21 cellular contexts compared by ENCODE assay signal in genomic region chr2:86520153-86520552, GRCh38. TPM values are rescaled to one million over a fixed set of nuclear protein-coding genes. Genes with fewer than 3 reads are reported as not detected.
DNase-seq lines count a peak whose midpoint lies in the region; ATAC-seq, FAIRE-seq and TF ChIP-seq lines count a peak whose summit lies in the region.
"Had no signal": no experiment of that assay in that cellular context is flagged by ENCODE, and none has a peak within 500 bp of the region (broad histone marks: within the 10 kb centered on the region; RNA-seq: fewer than 3 reads in every experiment).

No MANE protein-coding gene starts in this region.

- TF ChIP-seq POLR2A in HCT116 (IDR thresholded peaks at IDR 0.05; ENCODE audit: borderline replicate concordance, extremely low read depth, insufficient read depth, insufficient read length) (no peak), GM12878 (IDR thresholded peaks at IDR 0.05; ENCODE audit: low read depth, low read length) (no peak)

- no peak for TF ChIP-seq RAD21 in HCT116 (IDR thresholded peaks at IDR 0.05; ENCODE audit: low read depth)
- no peak for TF ChIP-seq RAD21 in GM12878 (IDR thresholded peaks at IDR 0.05; ENCODE audit: insufficient read depth, low read depth, low read length)

- H3F3A ChIP-seq in neural progenitor cell (ENCODE audit: low read depth) = no peaks in the 10 kb centered on the region

- no peak for ATAC-seq in activated CD8-positive, alpha-beta T cell treated with anti-CD3 and anti-CD28 coated beads for 36 hours
- ATAC-seq in activated CD8-positive, alpha-beta T cell treated with anti-CD3 and anti-CD28 coated beads, Interleukin-2, amount 10 ng/mL, durations not matched to agents 7 days and 5 days = no peak
- ATAC-seq in HCT116 (no peak), GM12878 (no peak), GM19463 (IDR thresholded peaks at IDR 0.05; ENCODE audit: unreplicated experiment) (no peak), HG03521 (IDR thresholded peaks at IDR 0.05; ENCODE audit: unreplicated experiment) (no peak)
- ATAC-seq: heart left ventricle, T-cell had no signal

- intact Hi-C loops in activated CD8-positive, alpha-beta T cell treated with anti-CD3 and anti-CD28 coated beads for 36 hours (cut with micrococcal nuclease) = no loop called here
- intact Hi-C loops in HCT116 (cut with micrococcal nuclease) = loop anchor here (10.0 kb wide), 1 partner anchor 175 kb away; no protein-coding TSS in a partner anchor
- intact Hi-C loops in GM12878 (cut with micrococcal nuclease; ENCODE audit: unreplicated experiment) = no loop called here

- in situ Hi-C loops in GM12878 (cut with MboI) = no loop called here

- H3K79me2 ChIP-seq in HCT116 (ENCODE audit: insufficient read depth, low read length) (no peaks in the 10 kb centered on the region), GM12878 (ENCODE audit: control insufficient read depth, insufficient read depth, low read length) (no peaks in the 10 kb centered on the region), neural progenitor cell (ENCODE audit: low read depth) (no peaks in the 10 kb centered on the region)

- RAD21 ChIA-PET in HCT116 (lab: Charles Lee; ENCODE audit: low non-redundant PET in 1 of 2, low total read pairs in 2 of 2, uncharacterized antibody in 2 of 2, unreplicated experiment in 2 of 2) = no interaction called here
- RAD21 ChIA-PET in GM12878 (lab: Charles Lee; ENCODE audit: unreplicated experiment) = no interaction called here

- H3K36me3 Mint-ChIP-seq in activated CD8-positive, alpha-beta T cell treated with anti-CD3 and anti-CD28 coated beads for 36 hours (ENCODE audit: low read depth) = no peaks in the 10 kb centered on the region
- H3K36me3 Mint-ChIP-seq in activated CD8-positive, alpha-beta T cell treated with anti-CD3 and anti-CD28 coated beads, Interleukin-2, amount 10 ng/mL, durations not matched to agents 7 days and 5 days (ENCODE audit: low read depth) = peaks cover 15% of the 10 kb centered on the region
- H3K36me3 Mint-ChIP-seq in neural progenitor cell = peaks cover 5% of the 10 kb centered on the region

- no TSS peak for BruUV-seq in HCT116 (replicated peaks; lab: Mats Ljungman, UMichigan)
- BruUV-seq in GM12878 (replicated peaks; lab: Mats Ljungman, UMichigan) = no TSS peak

- CTCF ChIA-PET in activated CD8-positive, alpha-beta T cell treated with anti-CD3 and anti-CD28 coated beads for 36 hours (lab: Charles Lee) = no interaction called here
- CTCF ChIA-PET in activated CD8-positive, alpha-beta T cell treated with anti-CD3 and anti-CD28 coated beads, Interleukin-2, amount 10 ng/mL, durations not matched to agents 7 days and 5 days (lab: Charles Lee) = no interaction called here
- CTCF ChIA-PET in HCT116 (lab: Charles Lee) (no interaction called here), GM12878 (lab: Yijun Ruan, JAX) (no interaction called here)

- TF ChIP-seq EP300 in GM12878 (IDR thresholded peaks at IDR 0.05; ENCODE audit: borderline replicate concordance in 1 of 2, control insufficient read depth in 1 of 2, low read depth in 2 of 2, low read length in 2 of 2) = no peak

- no peaks in the 10 kb centered on the region for H4K20me1 ChIP-seq in HCT116 (ENCODE audit: insufficient read depth)
- H4K20me1 ChIP-seq in GM12878 (ENCODE audit: control insufficient read depth, insufficient read depth) = no peaks in the 10 kb centered on the region
- H4K20me1 ChIP-seq in neural progenitor cell (ENCODE audit: low read depth) = no peaks in the 10 kb centered on the region

- no peak for TF ChIP-seq CTCF in activated CD8-positive, alpha-beta T cell treated with anti-CD3 and anti-CD28 coated beads for 36 hours (IDR thresholded peaks at IDR 0.05)
- TF ChIP-seq CTCF in HCT116 (IDR thresholded peaks at IDR 0.05 in 2 of 3, conservative IDR thresholded peaks at IDR 0.05 in 1 of 3; ENCODE audit: borderline replicate concordance in 1 of 3, insufficient read depth in 1 of 3, low read depth in 2 of 3, low read length in 2 of 3) = peak in 1 of 3 experiments; percentile 19; a peak in 2 of 6 replicates
- TF ChIP-seq CTCF in GM12878 (IDR thresholded peaks at IDR 0.05 in 2 of 3, conservative IDR thresholded peaks at IDR 0.05 in 1 of 3; ENCODE audit: control insufficient read depth in 2 of 3, extremely low read depth in 1 of 3, insufficient read depth in 1 of 3, low read depth in 3 of 3, low read length in 3 of 3) = no peak
- TF ChIP-seq CTCF in neural progenitor cell (IDR thresholded peaks at IDR 0.05) = peak; percentile 14

- POLR2A ChIA-PET in activated CD8-positive, alpha-beta T cell treated with anti-CD3 and anti-CD28 coated beads for 36 hours (lab: Charles Lee) = no interaction called here
- POLR2A ChIA-PET in activated CD8-positive, alpha-beta T cell treated with anti-CD3 and anti-CD28 coated beads, Interleukin-2, amount 10 ng/mL, durations not matched to agents 7 days and 5 days (lab: Charles Lee) = no interaction called here
- POLR2A ChIA-PET in HCT116 (lab: Charles Lee) (no interaction called here), GM12878 (lab: Charles Lee) (no interaction called here)

- H3K4me1 ChIP-seq in HCT116 (ENCODE audit: control insufficient read depth in 1 of 2, insufficient read depth in 2 of 2, low read length in 2 of 2) = no peaks in the 10 kb centered on the region
- H3K4me1 ChIP-seq in GM12878 (ENCODE audit: control insufficient read depth, insufficient read depth, low read length) = no peaks in the 10 kb centered on the region
- H3K4me1 ChIP-seq in neural progenitor cell = no peaks in the 10 kb centered on the region
- H3K4me1 ChIP-seq: breast epithelium, Peyer's patch had no signal

- H3K9ac ChIP-seq in HCT116 (ENCODE audit: low read length) (no peak overlapping the region), GM12878 (ENCODE audit: control insufficient read depth, insufficient read depth, low read length) (no peak overlapping the region), neural progenitor cell (no peak overlapping the region)

- DNase-seq in activated CD8-positive, alpha-beta T cell treated with anti-CD3 and anti-CD28 coated beads for 36 hours = peak; percentile 27
- DNase-seq in activated CD8-positive, alpha-beta T cell treated with anti-CD3 and anti-CD28 coated beads, Interleukin-2, amount 10 ng/mL, durations not matched to agents 7 days and 5 days = no peak
- DNase-seq in HCT116 (ENCODE audit: low read depth, low spot score) (no peak), GM12878 (ENCODE audit: low read depth, low spot score) (no peak), neural progenitor cell (ENCODE audit: low spot score) (no peak), NCI-H510A treated with DMSO at 0.1 percent for 48 hours (lab: John Stamatoyannopoulos, UW) (no peak)
- DNase-seq: activated CD8-positive, alpha-beta memory T cell treated with anti-CD3 and anti-CD28 coated beads, Interleukin-2, amount 50 U/mL, for 4 hours; C1 segment of cervical spinal cord; heart left ventricle; mesenchymal stem cell; NCI-H1105; NCI-H2029; Peyer's patch; spleen; T-cell had no signal

- peaks cover 0 to 5% of the 10 kb centered on the region in 2 experiments; a peak in 1 of 4 replicates for H3K9me3 ChIP-seq in HCT116 (ENCODE audit: control insufficient read depth in 1 of 2, insufficient read depth in 1 of 2, low read depth in 1 of 2, low read length in 2 of 2)
- no peaks in the 10 kb centered on the region; the same call in 1 of the 3 replicates for H3K9me3 ChIP-seq in GM12878 (replicated peaks; ENCODE audit: control insufficient read depth, insufficient read depth, low read length)
- H3K9me3 ChIP-seq in neural progenitor cell (ENCODE audit: low read depth) = no peaks in the 10 kb centered on the region
- H3K9me3 ChIP-seq: Peyer's patch had no signal

- H3K9me3 Mint-ChIP-seq in activated CD8-positive, alpha-beta T cell treated with anti-CD3 and anti-CD28 coated beads for 36 hours = peaks cover 8% of the 10 kb centered on the region
- H3K9me3 Mint-ChIP-seq in activated CD8-positive, alpha-beta T cell treated with anti-CD3 and anti-CD28 coated beads, Interleukin-2, amount 10 ng/mL, durations not matched to agents 7 days and 5 days (ENCODE audit: insufficient read depth) = peaks cover 5% of the 10 kb centered on the region
- H3K9me3 Mint-ChIP-seq in neural progenitor cell = no peaks in the 10 kb centered on the region

- H3K27me3 ChIP-seq in HCT116 (ENCODE audit: insufficient read depth, low read length) = no peaks in the 10 kb centered on the region
- H3K27me3 ChIP-seq in GM12878 (replicated peaks in 1 of 2; ENCODE audit: control insufficient read depth in 2 of 2, insufficient read depth in 2 of 2, low read length in 1 of 2) = no peaks in the 10 kb centered on the region
- no peaks in the 10 kb centered on the region for H3K27me3 ChIP-seq in neural progenitor cell
- H3K27me3 ChIP-seq: breast epithelium, heart left ventricle, Peyer's patch, spleen had no signal

- H3K27ac ChIP-seq in HCT116 (ENCODE audit: low read depth, low read length) (no peak overlapping the region), GM12878 (ENCODE audit: control insufficient read depth, insufficient read depth) (no peak overlapping the region), neural progenitor cell (no peak overlapping the region)
- H3K27ac ChIP-seq: breast epithelium, heart left ventricle, Peyer's patch, spleen had no signal

- H2AFZ ChIP-seq in HCT116 (ENCODE audit: low read depth, low read length, poor library complexity, severe bottlenecking) (no peak overlapping the region), GM12878 (ENCODE audit: control insufficient read depth, low read depth, low read length) (no peak overlapping the region), neural progenitor cell (replicated peaks) (no peak overlapping the region)

- no peaks in the 10 kb centered on the region for H3K27me3 Mint-ChIP-seq in activated CD8-positive, alpha-beta T cell treated with anti-CD3 and anti-CD28 coated beads for 36 hours
- H3K27me3 Mint-ChIP-seq in activated CD8-positive, alpha-beta T cell treated with anti-CD3 and anti-CD28 coated beads, Interleukin-2, amount 10 ng/mL, durations not matched to agents 7 days and 5 days (ENCODE audit: low read depth) = no peaks in the 10 kb centered on the region
- no peaks in the 10 kb centered on the region for H3K27me3 Mint-ChIP-seq in neural progenitor cell (ENCODE audit: insufficient read depth, low read depth)
- H3K27me3 Mint-ChIP-seq: T-cell had no signal

- H3K4me3 ChIP-seq in HCT116 (replicated peaks in 1 of 2; ENCODE audit: low read depth in 1 of 2, low read length in 2 of 2) (no peak overlapping the region), GM12878 (no peak overlapping the region), neural progenitor cell (no peak overlapping the region)
- H3K4me3 ChIP-seq: breast epithelium, heart left ventricle, Peyer's patch, spleen had no signal

- H3K36me3 ChIP-seq in HCT116 (ENCODE audit: control insufficient read depth in 1 of 2, insufficient read depth in 2 of 2, low read length in 2 of 2) (no peaks in the 10 kb centered on the region; a peak in 1 of 4 replicates), GM12878 (ENCODE audit: control insufficient read depth in 2 of 2, insufficient read depth in 2 of 2, low read length in 1 of 2) (no peaks in the 10 kb centered on the region; a peak in 1 of 4 replicates), neural progenitor cell (no peaks in the 10 kb centered on the region)
- H3K36me3 ChIP-seq: breast epithelium, Peyer's patch had no signal

- no peak overlapping the region for H3K4me3 Mint-ChIP-seq in activated CD8-positive, alpha-beta T cell treated with anti-CD3 and anti-CD28 coated beads for 36 hours
- no peak overlapping the region for H3K4me3 Mint-ChIP-seq in activated CD8-positive, alpha-beta T cell treated with anti-CD3 and anti-CD28 coated beads, Interleukin-2, amount 10 ng/mL, durations not matched to agents 7 days and 5 days
- no peak overlapping the region for H3K4me3 Mint-ChIP-seq in neural progenitor cell
- H3K4me3 Mint-ChIP-seq: T-cell had no signal

- peaks cover 1% of the 10 kb centered on the region for H3K4me1 Mint-ChIP-seq in activated CD8-positive, alpha-beta T cell treated with anti-CD3 and anti-CD28 coated beads for 36 hours (ENCODE audit: low read depth)
- no peaks in the 10 kb centered on the region for H3K4me1 Mint-ChIP-seq in activated CD8-positive, alpha-beta T cell treated with anti-CD3 and anti-CD28 coated beads, Interleukin-2, amount 10 ng/mL, durations not matched to agents 7 days and 5 days (ENCODE audit: low read depth)
- no peaks in the 10 kb centered on the region for H3K4me1 Mint-ChIP-seq in neural progenitor cell

- SMC1A ChIA-PET in GM12878 (lab: Charles Lee; ENCODE audit: uncharacterized antibody, unreplicated experiment) = no interaction called here

- H3K9me2 ChIP-seq in HCT116 (ENCODE audit: insufficient read depth) = no peaks in the 10 kb centered on the region

- H3K27ac Mint-ChIP-seq in activated CD8-positive, alpha-beta T cell treated with anti-CD3 and anti-CD28 coated beads for 36 hours = no peak overlapping the region
- no peak overlapping the region for H3K27ac Mint-ChIP-seq in activated CD8-positive, alpha-beta T cell treated with anti-CD3 and anti-CD28 coated beads, Interleukin-2, amount 10 ng/mL, durations not matched to agents 7 days and 5 days
- no peak overlapping the region for H3K27ac Mint-ChIP-seq in neural progenitor cell
- H3K27ac Mint-ChIP-seq: activated T-helper 2 cell treated with anti-CD3 and anti-CD28 coated beads, Interferon-gamma antibody, Interleukin-2, Interleukin-4, amounts not matched to agents 10 μg/mL and 5 μg/mL and 100 μg/mL, durations not matched to agents 14 hours and 24 hours and 36 hours had no signal

- FAIRE-seq in GM12878 (lab: Jason Lieb, UNC) = no peak
- FAIRE-seq: endothelial cell of umbilical vein, GM12891 had no signal

- WGBS in GM12878 (ENCODE audit: insufficient coverage, insufficient replicate concordance, low lambda C conversion rate, missing lambda C conversion rate) = 100% methylated on average over 1 of the region's 1 CpG

- H3K4me2 ChIP-seq in HCT116 (ENCODE audit: low read length) = no peak overlapping the region
- H3K4me2 ChIP-seq in GM12878 (ENCODE audit: control insufficient read depth, insufficient read depth) = no peak overlapping the region
- no peak overlapping the region for H3K4me2 ChIP-seq in neural progenitor cell

RNA-seq across cellular contexts. Expression of gene CHMP3, which starts 43.1 kb away (rescaled TPM):
- 10 to 100 TPM; 30.1 to 31.6 TPM for total RNA-seq in activated CD8-positive, alpha-beta T cell treated with anti-CD3 and anti-CD28 coated beads for 36 hours
- total RNA-seq in activated CD8-positive, alpha-beta T cell treated with anti-CD3 and anti-CD28 coated beads, Interleukin-2, amount 10 ng/mL, durations not matched to agents 7 days and 5 days = 10 to 100 TPM; 38.4 to 39.9 TPM
- total RNA-seq in HCT116 (2021; ENCODE audit: unreplicated experiment) = 63.4 TPM
- 46.5 and 55.1 TPM in 2 replicates for polyA plus RNA-seq in HCT116 (2012)
- 20.3 and 20.8 TPM in 2 replicates for total RNA-seq in GM12878 (2013; cell fraction: nucleolus; rRNA removed)
- 22.5 and 31.3 TPM in 2 replicates for total RNA-seq in GM12878 (2014; rRNA removed)
- total RNA-seq in GM12878 (2014; rRNA removed; fragmentation: Illumina TruSeq; extraction: Trizol) = 36.7 and 39.9 TPM in 2 replicates
- total RNA-seq in GM12878 (2021) = 31.2 and 32.5 TPM in 2 replicates
- polyA plus RNA-seq in GM12878 (2011; ENCODE audit: low read depth) = 21.8 TPM
- 41.2 and 52.0 TPM in 2 replicates for polyA plus RNA-seq in GM12878 (2011; rRNA removed)
- 17.3 and 17.7 TPM in 2 replicates for polyA plus RNA-seq in GM12878 (2011; cell fraction: cytosol; rRNA removed)
- 11.1 and 11.4 TPM in 2 replicates for polyA plus RNA-seq in GM12878 (2011; cell fraction: nucleus; rRNA removed)
- 29.2 and 31.9 TPM in 2 replicates for polyA plus RNA-seq in GM12878 (2012)
- 56.8 and 62.2 TPM in 2 replicates for polyA plus RNA-seq in GM12878 (2014; fragmentation: Illumina TruSeq; extraction: Trizol)
- 10 to 100 TPM; 24.1 to 27.6 TPM for polyA plus RNA-seq in GM12878 (2014; fragmentation: Nextera tagmentation; extraction: Ambion mirVana)
- polyA plus RNA-seq in GM12878 (2014; rRNA removed) = 22.9 and 26.0 TPM in 2 replicates
- polyA plus RNA-seq in GM12878 (2016; fragmentation: Nextera tagmentation; extraction: Ambion mirVana) = 10 to 100 TPM; 32.5 to 35.8 TPM
- 19.2 and 22.6 TPM in 2 replicates for polyA minus RNA-seq in GM12878 (2011; rRNA and poly(A)+ RNA removed)
- 4.5 and 6.5 TPM in 2 replicates for polyA minus RNA-seq in GM12878 (2011; cell fraction: cytosol; rRNA and poly(A)+ RNA removed)
- 8.3 and 12.3 TPM in 2 replicates for polyA minus RNA-seq in GM12878 (2011; cell fraction: nucleus; rRNA and poly(A)+ RNA removed)
- total RNA-seq in neural progenitor cell (ENCODE audit: low replicate concordance) = 19.0 and 21.9 TPM in 2 replicates
